Comparison of ENCODE assay signal across 8 cellular contexts in the genomic region with DNA sequence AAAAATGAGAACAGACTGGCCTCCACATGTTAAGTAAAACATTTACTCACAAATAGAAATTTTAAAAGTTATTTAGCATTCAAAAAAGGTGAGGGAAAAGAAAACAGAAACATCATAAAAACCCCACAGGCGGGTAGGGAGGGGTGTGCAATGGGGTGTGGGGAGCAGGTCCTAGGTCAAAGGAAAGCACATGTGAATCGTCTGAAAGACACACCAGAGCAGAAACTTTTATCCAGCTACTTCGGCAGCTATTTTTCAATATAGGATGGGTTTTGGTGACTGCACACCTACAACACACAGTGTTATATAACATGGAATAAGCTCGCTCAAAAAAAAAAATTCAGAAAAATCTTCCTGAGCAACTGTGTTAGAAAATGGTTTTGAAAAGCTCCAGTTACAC. TPM values are rescaled to one million over a fixed set of nuclear protein-coding genes. Genes with fewer than 3 reads are reported as not detected.
DNase-seq lines count a peak whose midpoint lies in the region; ATAC-seq and TF ChIP-seq lines count a peak whose summit lies in the region.

No MANE protein-coding gene starts in this region.

- H3K27me3 ChIP-seq in left lung = no peaks in the 10 kb centered on the region
- H3K27me3 ChIP-seq in tibial nerve = no peaks in the 10 kb centered on the region

- 6 to 10% methylated on average over 4 of the region's 4 CpGs for WGBS in tibial nerve, 2 donors

- H3K4me3 ChIP-seq in left lung = peak overlapping the region; percentile 61 to 80
- H3K4me3 ChIP-seq in tibial nerve = peak overlapping the region; percentile 73 to 100 (median 94)

- H3K9me3 ChIP-seq in left lung (no peaks in the 10 kb centered on the region), tibial nerve (no peaks in the 10 kb centered on the region)

- H3K27ac ChIP-seq in angular gyrus (ENCODE audit: low read depth, low read length) = peak overlapping the region; percentile 68
- peak overlapping the region; percentile 98 to 99 for H3K27ac ChIP-seq in left lung
- H3K27ac ChIP-seq in tibial nerve = peak overlapping the region; percentile 92 to 100 (median 99)

- TF ChIP-seq CTCF in left lung (IDR thresholded peaks at IDR 0.05) (no peak), tibial nerve (IDR thresholded peaks at IDR 0.05) (no peak)

- H3K36me3 ChIP-seq in left lung = peaks cover 0 to 5% of the 10 kb centered on the region in 2 donors
- peaks cover 0 to 3% (median 3%) of the 10 kb centered on the region in 3 donors for H3K36me3 ChIP-seq in tibial nerve

- DNase-seq in stimulated activated CD4-positive, alpha-beta T cell treated with anti-CD3 and anti-CD28 coated beads, Interleukin-15, amount 100 ng/mL, for 24 hours = peak; percentile 32
- DNase-seq in stimulated activated CD4-positive, alpha-beta T cell treated with anti-CD3 and anti-CD28 coated beads, Interleukin-4, amount 100 ng/mL, for 4 hours = no peak
- DNase-seq in left lung (no peak), tibial nerve (ENCODE audit: low spot score in 2 of 2) (no peak), posterior vena cava (ENCODE audit: low spot score) (no peak), GM03348 (ENCODE audit: low spot score) (no peak), anterior cingulate cortex (lab: John Stamatoyannopoulos, UW) (no peak)

- peak; percentile 2 for ATAC-seq in left lung

- H3K4me1 ChIP-seq in left lung (peaks cover 6 to 50% of the 10 kb centered on the region in 2 donors), tibial nerve (peaks cover 0 to 52% (median 25%) of the 10 kb centered on the region in 4 donors)

- no peak for TF ChIP-seq POLR2A in tibial nerve (IDR thresholded peaks at IDR 0.05)

- no peak for TF ChIP-seq EP300 in tibial nerve (IDR thresholded peaks at IDR 0.05)

- intact Hi-C loops in left lung (cut with DNase I) (no loop called here), posterior vena cava (cut with DNase I) (no loop called here)

RNA-seq across cellular contexts. Expression of a gene that starts 1.6 kb away (rescaled TPM):
- 10 to 100 TPM; 33.9 to 42.7 TPM for total RNA-seq in left lung
- 10 to 100 TPM; 33.7 to 44.8 (median 35.9) TPM for total RNA-seq in tibial nerve
- 10 to 100 TPM; 27.1 to 41.9 TPM for total RNA-seq in posterior vena cava
